ENCODE assay signal across 9 cellular contexts in the genomic region with DNA sequence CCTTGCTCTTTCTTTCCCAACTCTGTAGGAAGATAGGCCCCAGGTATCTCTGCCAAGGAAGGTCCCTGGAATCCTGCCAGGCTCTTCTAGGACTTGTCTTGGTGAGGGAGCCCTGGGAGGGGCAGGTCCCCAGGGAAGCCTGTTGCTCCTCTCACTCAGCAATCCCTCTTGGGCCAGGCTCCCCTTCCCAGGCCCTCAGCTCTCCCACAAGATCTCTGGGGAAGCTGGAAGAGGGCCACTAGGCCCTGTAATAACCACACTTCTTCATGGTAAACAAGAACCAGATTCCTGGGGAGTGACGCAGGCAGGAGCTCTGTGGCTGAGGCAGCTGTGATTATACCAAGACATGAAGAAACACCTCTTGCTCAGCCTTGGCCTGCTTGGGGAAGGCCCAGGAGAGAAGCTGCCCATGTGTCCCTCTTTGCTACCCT. TPM values are rescaled to one million over a fixed set of nuclear protein-coding genes. Genes with fewer than 3 reads are reported as not detected.
DNase-seq lines count a peak whose midpoint lies in the region; ATAC-seq and TF ChIP-seq lines count a peak whose summit lies in the region.
"Had no signal": no experiment of that assay in that cellular context is flagged by ENCODE, and none has a peak within 500 bp of the region (broad histone marks: within the 10 kb centered on the region; RNA-seq: fewer than 3 reads in every experiment).

No MANE protein-coding gene starts in this region.

- peak overlapping the region; percentile 39 for H3K4me2 ChIP-seq in skeletal muscle satellite cell (ENCODE audit: low read length)

- no peak overlapping the region for H3K4me3 Mint-ChIP-seq in T-helper 17 cell

- WGBS in heart right ventricle, 2 donors, result 47 to 49% methylated on average over 1 of the region's 1 CpG

- H3K27me3 ChIP-seq in heart right ventricle, result peaks cover 0 to 5% (median 0%) of the 10 kb centered on the region in 7 donors
- no peaks in the 10 kb centered on the region for H3K27me3 ChIP-seq in skeletal muscle satellite cell (ENCODE audit: control insufficient read depth, insufficient read depth, low read length)

- H3K9me3 ChIP-seq in T-helper 17 cell (ENCODE audit: control insufficient read depth, low read length, poor library complexity, severe bottlenecking) (no peaks in the 10 kb centered on the region), heart right ventricle (no peaks in the 10 kb centered on the region), skeletal muscle satellite cell (replicated peaks; ENCODE audit: low read length) (no peaks in the 10 kb centered on the region)

- H3K27ac Mint-ChIP-seq in T-helper 17 cell, result peak overlapping the region; percentile 32

- H3K4me1 Mint-ChIP-seq in T-helper 17 cell, result peaks cover 9% of the 10 kb centered on the region

- TF ChIP-seq CTCF in heart right ventricle (IDR thresholded peaks at IDR 0.05), result no peak

- H3K36me3 ChIP-seq in heart right ventricle, result no peaks in the 10 kb centered on the region
- no peaks in the 10 kb centered on the region for H3K36me3 ChIP-seq in skeletal muscle satellite cell (ENCODE audit: insufficient read depth, low read length)

- H3K27me3 Mint-ChIP-seq in T-helper 17 cell, result peaks cover 21% of the 10 kb centered on the region

- intact Hi-C loops in heart right ventricle (cut with DNase I), result no loop called here
- intact Hi-C loops in posterior cingulate gyrus (cut with DNase I), result loop anchor here (5.0 kb wide), 1 partner anchor 62 kb away; a partner anchor contains a TSS

- peaks cover 6% of the 10 kb centered on the region for H3K36me3 Mint-ChIP-seq in T-helper 17 cell (ENCODE audit: low read depth)

- H3K9ac ChIP-seq in skeletal muscle satellite cell (ENCODE audit: low read depth, low read length), result peak overlapping the region; percentile 47

- no peak overlapping the region for H3K4me3 ChIP-seq in heart right ventricle
- no peak overlapping the region for H3K4me3 ChIP-seq in skeletal muscle satellite cell (ENCODE audit: low read length)

- peaks cover 27 to 49% (median 44%) of the 10 kb centered on the region in 9 donors for H3K4me1 ChIP-seq in heart right ventricle
- H3K4me1 ChIP-seq in skeletal muscle satellite cell (ENCODE audit: control insufficient read depth, insufficient read depth, low read length), result peaks cover 32% of the 10 kb centered on the region

- no peak for ATAC-seq in T-helper 17 cell
- ATAC-seq in heart right ventricle, result peak in 7 of 8 donors; percentile 39 to 68 (median 57)
- ATAC-seq in GM19397 (IDR thresholded peaks at IDR 0.05; ENCODE audit: unreplicated experiment), result no peak
- ATAC-seq in HG03378 (IDR thresholded peaks at IDR 0.05; ENCODE audit: unreplicated experiment), result no peak

- DNase-seq in GM03348 (ENCODE audit: low spot score), result peak; percentile 93
- no peak for DNase-seq in T-helper 17 cell
- DNase-seq in heart right ventricle, result peak in 1 of 2 donors; percentile 38
- no peak for DNase-seq in NCI-H2196 treated with DMSO at 0.1 percent for 48 hours (lab: John Stamatoyannopoulos, UW; ENCODE audit: unreplicated experiment)
- DNase-seq in posterior cingulate gyrus, result no peak
- DNase-seq: effector memory CD4-positive, alpha-beta T cell had no signal

- H3K27ac ChIP-seq in heart right ventricle, result peak overlapping the region in 9 of 10 donors; percentile 9 to 81 (median 49)

RNA-seq across cellular contexts. Expression of a gene that starts 9.9 kb away (rescaled TPM):
- total RNA-seq in T-helper 17 cell (100 to 1,000 TPM; 181 to 182 TPM), heart right ventricle (100 to 1,000 TPM; 169 to 323 (median 224) TPM)
- 100 to 1,000 TPM; 101 to 144 TPM for polyA plus RNA-seq in heart right ventricle
- total RNA-seq in skeletal muscle satellite cell (2012; rRNA removed), result 20.8 and 29.5 TPM in 2 replicates

RNA-seq across cellular contexts. Expression of a gene that starts 39.4 kb away (rescaled TPM):
- 1 to 10 TPM; 3.0 to 3.6 TPM for total RNA-seq in T-helper 17 cell
- total RNA-seq in heart right ventricle, result 10 to 100 TPM; 10.4 to 27.9 (median 20.8) TPM
- 10 to 100 TPM in 1 of 2 donors, 1 to 10 TPM in 1; 4.1 to 31.1 TPM for polyA plus RNA-seq in heart right ventricle
- 21.6 and 38.0 TPM in 2 replicates for total RNA-seq in skeletal muscle satellite cell (2012; rRNA removed)

Comparison
In these comparisons a context has a peak if more than half of its experiments do, and no peak if none do; other contexts are left out.
1. ATAC-seq: peak in heart right ventricle (7 of 8); none in T-helper 17 cell (single experiment), GM19397 (single experiment) and HG03378 (single experiment).